22 cellular contexts compared by ENCODE assay signal in genomic region chr12:81147286-81147919, GRCh38.
DNase-seq lines count a peak whose midpoint lies in the region; ATAC-seq and TF ChIP-seq lines count a peak whose summit lies in the region.
"Had no signal": no experiment of that assay in that cellular context is flagged by ENCODE, and none has a peak within 500 bp of the region (broad histone marks: within the 10 kb centered on the region; RNA-seq: fewer than 3 reads in every experiment).

No MANE protein-coding gene starts in this region.

- no peak for ATAC-seq in Right ventricle myocardium inferior
- no peak for ATAC-seq in CD4-positive, alpha-beta T cell (ENCODE audit: poor library complexity)
- no peak for ATAC-seq in stimulated activated naive CD8-positive, alpha-beta T cell treated with anti-CD3 and anti-CD28 coated beads, Interleukin-15, amount 100 ng/mL, for 72 hours
- ATAC-seq: activated CD4-positive, CD25-positive, alpha-beta regulatory T cell treated with anti-CD3 and anti-CD28 coated beads, Interleukin-2, amount 50 U/mL, for 24 hours; activated T-cell treated with anti-CD3 and anti-CD28 coated beads, Interleukin-2, amount 50 U/mL, for 72 hours; heart right ventricle had no signal

- no peaks in the 10 kb centered on the region for H3K9me3 ChIP-seq in cardiac muscle cell (ENCODE audit: low read depth)
- no peaks in the 10 kb centered on the region for H3K9me3 ChIP-seq in endodermal cell (ENCODE audit: control insufficient read depth, low read length)
- H3K9me3 ChIP-seq in CD4-positive, alpha-beta T cell (ENCODE audit: control insufficient read depth, low read length), result no peaks in the 10 kb centered on the region
- H3K9me3 ChIP-seq: heart right ventricle, transverse colon had no signal

- H3K27me3 ChIP-seq in cardiac muscle cell, result no peaks in the 10 kb centered on the region
- no peaks in the 10 kb centered on the region for H3K27me3 ChIP-seq in endodermal cell (ENCODE audit: control insufficient read depth, insufficient read depth, low read length, poor library complexity, severe bottlenecking)
- H3K27me3 ChIP-seq in CD4-positive, alpha-beta T cell (ENCODE audit: control insufficient read depth, insufficient read depth, low read length), result no peaks in the 10 kb centered on the region
- H3K27me3 ChIP-seq: heart right ventricle, transverse colon had no signal

- 89 to 93% methylated on average over 2 to 3 of the region's 4 CpGs for WGBS in endodermal cell (ENCODE audit: insufficient coverage in 1 of 2, insufficient read length in 1 of 2), 2 experiments

- H3K4me1 ChIP-seq in cardiac muscle cell (ENCODE audit: low read depth) (peaks cover 14% of the 10 kb centered on the region), endodermal cell (ENCODE audit: control insufficient read depth, insufficient read depth, low read length) (no peaks in the 10 kb centered on the region)
- H3K4me1 ChIP-seq: heart right ventricle, parathyroid adenoma, transverse colon had no signal

- H3K27me3 Mint-ChIP-seq in endodermal cell (ENCODE audit: insufficient read depth), result no peaks in the 10 kb centered on the region
- H3K27me3 Mint-ChIP-seq in type B pancreatic cell, result no peaks in the 10 kb centered on the region
- H3K27me3 Mint-ChIP-seq in CD14-positive monocyte (ENCODE audit: low read depth in 3 of 3), result no peaks in the 10 kb centered on the region
- no peaks in the 10 kb centered on the region for H3K27me3 Mint-ChIP-seq in CD4-positive, alpha-beta T cell
- no peaks in the 10 kb centered on the region for H3K27me3 Mint-ChIP-seq in stimulated activated naive CD8-positive, alpha-beta T cell treated with anti-CD3 and anti-CD28 coated beads, Interleukin-15, amount 100 ng/mL, for 72 hours
- H3K27me3 Mint-ChIP-seq: activated naive CD8-positive, alpha-beta T cell; naive B cell had no signal

- CTCF ChIA-PET in CD4-positive, alpha-beta T cell (lab: Charles Lee), result no interaction called here

- no peaks in the 10 kb centered on the region for H3K9me3 Mint-ChIP-seq in endodermal cell
- no peaks in the 10 kb centered on the region for H3K9me3 Mint-ChIP-seq in type B pancreatic cell
- H3K9me3 Mint-ChIP-seq in CD14-positive monocyte, result peaks cover 0 to 2% (median 0%) of the 10 kb centered on the region in 7 donors
- peaks cover 8% of the 10 kb centered on the region for H3K9me3 Mint-ChIP-seq in CD4-positive, alpha-beta T cell
- H3K9me3 Mint-ChIP-seq in stimulated activated naive CD8-positive, alpha-beta T cell treated with anti-CD3 and anti-CD28 coated beads, Interleukin-15, amount 100 ng/mL, for 72 hours, result peaks cover 0 to 6% of the 10 kb centered on the region in 2 donors

- intact Hi-C loops in Right ventricle myocardium inferior (cut with DNase I), result no loop called here
- intact Hi-C loops in CD14-positive monocyte (cut with micrococcal nuclease), result no loop called here
- intact Hi-C loops in CD4-positive, alpha-beta T cell (cut with DNase I, micrococcal nuclease), result no loop called here

- H3K36me3 ChIP-seq in cardiac muscle cell (peaks cover 5% of the 10 kb centered on the region), endodermal cell (ENCODE audit: control insufficient read depth, insufficient read depth, low read length) (peaks cover 45% of the 10 kb centered on the region)
- H3K36me3 ChIP-seq: transverse colon had no signal

- POLR2A ChIA-PET in CD4-positive, alpha-beta T cell (lab: Charles Lee), result no interaction called here

- H3K4me1 Mint-ChIP-seq in endodermal cell, result peaks cover 10% of the 10 kb centered on the region
- H3K4me1 Mint-ChIP-seq in type B pancreatic cell (ENCODE audit: unreplicated experiment), result peaks cover 12% of the 10 kb centered on the region
- no peaks in the 10 kb centered on the region for H3K4me1 Mint-ChIP-seq in CD14-positive monocyte
- H3K4me1 Mint-ChIP-seq in CD4-positive, alpha-beta T cell (ENCODE audit: low read depth), result no peaks in the 10 kb centered on the region
- no peaks in the 10 kb centered on the region for H3K4me1 Mint-ChIP-seq in stimulated activated naive CD8-positive, alpha-beta T cell treated with anti-CD3 and anti-CD28 coated beads, Interleukin-15, amount 100 ng/mL, for 72 hours
- H3K4me1 Mint-ChIP-seq: naive B cell had no signal

- H3K27ac ChIP-seq in cardiac muscle cell (peak overlapping the region; percentile 1), endodermal cell (ENCODE audit: low read depth, low read length) (no peak overlapping the region)
- no peak overlapping the region for H3K27ac ChIP-seq in CD4-positive, alpha-beta T cell (ENCODE audit: low read depth, low read length)
- H3K27ac ChIP-seq: heart right ventricle, parathyroid adenoma, transverse colon had no signal

- H3K9ac ChIP-seq in endodermal cell (ENCODE audit: extremely low read depth, low read length, poor library complexity, severe bottlenecking), result no peak overlapping the region
- H3K9ac ChIP-seq: parathyroid adenoma had no signal

- peaks cover 26% of the 10 kb centered on the region for H3K36me3 Mint-ChIP-seq in endodermal cell (ENCODE audit: low read depth)
- peaks cover 3% of the 10 kb centered on the region for H3K36me3 Mint-ChIP-seq in type B pancreatic cell
- no peaks in the 10 kb centered on the region for H3K36me3 Mint-ChIP-seq in CD14-positive monocyte
- no peaks in the 10 kb centered on the region for H3K36me3 Mint-ChIP-seq in CD4-positive, alpha-beta T cell (ENCODE audit: low read depth)
- H3K36me3 Mint-ChIP-seq: activated naive CD8-positive, alpha-beta T cell; naive B cell had no signal

- no peak for DNase-seq in cardiac muscle cell (ENCODE audit: low read depth in 1 of 2, low spot score in 1 of 2)
- DNase-seq in Right ventricle myocardium inferior (ENCODE audit: missing footprints), result no peak
- DNase-seq in NCI-H1092 treated with DMSO at 0.1 percent for 48 hours (lab: John Stamatoyannopoulos, UW), result peak; percentile 26
- no peak for DNase-seq in endodermal cell
- DNase-seq in type B pancreatic cell (ENCODE audit: extremely low spot score, unreplicated experiment), result no peak
- DNase-seq in CD14-positive monocyte (ENCODE audit: low spot score), result no peak
- DNase-seq in CD4-positive, alpha-beta T cell, result no peak
- no peak for DNase-seq in stimulated activated naive CD8-positive, alpha-beta T cell treated with anti-CD3 and anti-CD28 coated beads, Interleukin-15, amount 100 ng/mL, for 72 hours
- DNase-seq: activated CD8-positive, alpha-beta memory T cell treated with anti-CD3 and anti-CD28 coated beads for 24 hours; activated T-cell treated with anti-CD3 and anti-CD28 coated beads, Interleukin-2, amount 50 U/mL, for 72 hours; heart right ventricle; mammary epithelial cell; naive B cell; NCI-H187 treated with DMSO at 0.1 percent for 48 hours; NK-92 treated with Interleukin-12 subunit alpha and Interleukin-12 subunit beta, amount 100 ng/mL, for 24 hours; RPMI8226; stimulated activated naive CD4-positive, alpha-beta T cell treated with Interleukin-2 at 50 U/mL for 16 hours; T1000; transverse colon had no signal

- TF ChIP-seq CTCF in cardiac muscle cell (IDR thresholded peaks at IDR 0.05; ENCODE audit: low read depth, low read length) (no peak), endodermal cell (conservative IDR thresholded peaks at IDR 0.05) (no peak), type B pancreatic cell (conservative IDR thresholded peaks at IDR 0.05) (no peak), CD14-positive monocyte (IDR thresholded peaks at IDR 0.05) (no peak)
- no peak for TF ChIP-seq CTCF in CD4-positive, alpha-beta T cell (IDR thresholded peaks at IDR 0.05)

- H3K4me3 ChIP-seq in cardiac muscle cell (no peak overlapping the region), endodermal cell (ENCODE audit: low read length) (no peak overlapping the region)
- H3K4me3 ChIP-seq: heart right ventricle, transverse colon had no signal

- peak overlapping the region; percentile 17 for H3K27ac Mint-ChIP-seq in endodermal cell
- H3K27ac Mint-ChIP-seq in type B pancreatic cell, result peak overlapping the region; percentile 63
- H3K27ac Mint-ChIP-seq in CD14-positive monocyte, result no peak overlapping the region
- no peak overlapping the region for H3K27ac Mint-ChIP-seq in CD4-positive, alpha-beta T cell
- no peak overlapping the region for H3K27ac Mint-ChIP-seq in stimulated activated naive CD8-positive, alpha-beta T cell treated with anti-CD3 and anti-CD28 coated beads, Interleukin-15, amount 100 ng/mL, for 72 hours
- H3K27ac Mint-ChIP-seq: activated naive CD8-positive, alpha-beta T cell; activated T-cell treated with anti-CD3 and anti-CD28 coated beads, Interleukin-2, amount 50 U/mL, for 72 hours; naive B cell had no signal

- H3K4me3 Mint-ChIP-seq in endodermal cell, result no peak overlapping the region
- H3K4me3 Mint-ChIP-seq in type B pancreatic cell, result no peak overlapping the region
- no peak overlapping the region for H3K4me3 Mint-ChIP-seq in CD14-positive monocyte
- H3K4me3 Mint-ChIP-seq in CD4-positive, alpha-beta T cell, result no peak overlapping the region
- H3K4me3 Mint-ChIP-seq in stimulated activated naive CD8-positive, alpha-beta T cell treated with anti-CD3 and anti-CD28 coated beads, Interleukin-15, amount 100 ng/mL, for 72 hours, result no peak overlapping the region
- H3K4me3 Mint-ChIP-seq: activated naive CD8-positive, alpha-beta T cell; activated T-cell treated with anti-CD3 and anti-CD28 coated beads, Interleukin-2, amount 50 U/mL, for 72 hours; naive B cell had no signal

Comparison
In these comparisons a context has a peak if more than half of its experiments do, and no peak if none do; other contexts are left out.
1. H3K27ac Mint-ChIP-seq: peak in endodermal cell (single experiment) and type B pancreatic cell (single experiment); none in CD14-positive monocyte (0 of 7), CD4-positive, alpha-beta T cell (single experiment) and stimulated activated naive CD8-positive, alpha-beta T cell treated with anti-CD3 and anti-CD28 coated beads, Interleukin-15, amount 100 ng/mL, for 72 hours (0 of 2).